9 cellular contexts compared by ENCODE assay signal in the genomic region with DNA sequence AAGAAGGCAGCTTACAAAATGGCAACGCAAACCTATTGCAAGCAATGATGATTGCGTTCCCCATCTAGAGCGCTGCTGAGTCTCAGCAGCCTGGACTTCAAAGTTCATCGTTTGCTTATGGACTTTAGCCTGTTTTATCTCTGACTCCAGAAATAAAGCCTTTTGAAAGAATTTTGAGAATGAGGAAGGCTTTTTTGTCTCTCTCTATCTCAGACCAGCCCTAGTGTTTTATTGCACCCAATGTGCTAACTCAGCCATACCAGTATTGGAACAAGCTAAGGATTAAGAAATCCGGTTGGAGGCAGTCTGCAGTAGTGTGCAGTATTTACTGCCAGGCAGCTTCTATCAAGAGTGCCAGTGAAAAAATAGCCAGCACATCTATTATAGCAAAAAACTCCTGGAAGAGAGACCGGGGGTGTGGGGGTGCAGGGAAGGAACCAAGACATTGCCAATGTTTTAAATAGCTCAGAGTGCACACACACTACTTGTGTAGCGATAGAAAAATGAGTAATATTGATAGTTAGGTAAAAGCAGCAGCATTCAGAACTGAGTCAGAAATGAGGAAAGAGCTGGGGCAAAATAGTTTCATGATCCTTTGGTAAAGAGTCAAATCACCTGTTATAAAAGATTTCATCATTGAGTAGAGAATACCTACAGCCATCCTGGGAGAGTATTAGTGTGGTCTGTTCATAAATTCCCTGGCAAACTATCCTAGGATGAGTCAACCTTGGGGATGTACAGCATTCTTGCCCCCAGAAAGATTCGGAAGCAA.
DNase-seq lines count a peak whose midpoint lies in the region; ATAC-seq and TF ChIP-seq lines count a peak whose summit lies in the region.
"Had no signal": no experiment of that assay in that cellular context is flagged by ENCODE, and none has a peak within 500 bp of the region (broad histone marks: within the 10 kb centered on the region; RNA-seq: fewer than 3 reads in every experiment).

No MANE protein-coding gene starts in this region.

- no peak overlapping the region for H2AFZ ChIP-seq in fibroblast of lung (ENCODE audit: low read length)

- peaks cover 13% of the 10 kb centered on the region for H3K9me3 Mint-ChIP-seq in T-helper 2 cell treated with Interferon-gamma antibody and Interleukin-4, amounts not matched to agents 5 μg/mL and 100 μg/mL, for 36 hours

- H3K4me3 ChIP-seq in fibroblast of lung (replicated peaks in 1 of 4; ENCODE audit: control extremely low read depth in 1 of 4, insufficient read depth in 1 of 4, low read depth in 3 of 4, low read length in 4 of 4) = no peak overlapping the region
- H3K4me3 ChIP-seq in skeletal muscle tissue (ENCODE audit: low read length in 3 of 3) = peak overlapping the region in 2 of 3 donors; percentile 2 to 9

- H3K27me3 Mint-ChIP-seq in T-helper 2 cell treated with Interferon-gamma antibody and Interleukin-4, amounts not matched to agents 5 μg/mL and 100 μg/mL, for 36 hours (ENCODE audit: low read depth) = no peaks in the 10 kb centered on the region

- no peak overlapping the region for H3K27ac Mint-ChIP-seq in T-helper 2 cell treated with Interferon-gamma antibody and Interleukin-4, amounts not matched to agents 5 μg/mL and 100 μg/mL, for 36 hours

- no peak overlapping the region for H3K4me2 ChIP-seq in fibroblast of lung (ENCODE audit: extremely low read depth, insufficient read depth, low read length)

- H3K36me3 ChIP-seq in fibroblast of lung (ENCODE audit: control insufficient read depth, insufficient read depth, low read length) (no peaks in the 10 kb centered on the region), skeletal muscle tissue (ENCODE audit: control insufficient read depth in 3 of 3, insufficient read depth in 3 of 3, low read length in 3 of 3) (no peaks in the 10 kb centered on the region)

- H3K27ac ChIP-seq in fibroblast of lung (ENCODE audit: insufficient read depth, low read length) = no peak overlapping the region
- H3K27ac ChIP-seq in skeletal muscle tissue (ENCODE audit: low read depth, low read length) = no peak overlapping the region

- no peaks in the 10 kb centered on the region for H3K79me2 ChIP-seq in fibroblast of lung (ENCODE audit: control insufficient read depth, insufficient read depth, low read length)

- H3K9ac ChIP-seq in fibroblast of lung (ENCODE audit: insufficient read depth, low read length) (no peak overlapping the region), skeletal muscle tissue (ENCODE audit: low read depth in 1 of 3, low read length in 3 of 3) (no peak overlapping the region)

- H3K4me3 Mint-ChIP-seq in T-helper 2 cell treated with Interferon-gamma antibody and Interleukin-4, amounts not matched to agents 5 μg/mL and 100 μg/mL, for 36 hours = no peak overlapping the region

- DNase-seq in fibroblast of lung (ENCODE audit: low read depth in 2 of 2) = peak; percentile 42 to 79
- DNase-seq in SIG-M5 treated with dmso at 0.1 percent for 504 hours (lab: John Stamatoyannopoulos, UW; ENCODE audit: unreplicated experiment) = no peak
- DNase-seq in cortex of kidney (lab: John Stamatoyannopoulos, UW) = no peak
- no peak for DNase-seq in DMS 273 treated with DMSO at 0.1 percent for 48 hours (lab: John Stamatoyannopoulos, UW)
- DNase-seq in T-helper 2 cell treated with Interferon-gamma antibody and Interleukin-4, amounts not matched to agents 5 μg/mL and 100 μg/mL, for 36 hours (ENCODE audit: low spot score) = no peak
- DNase-seq: activated naive CD4-positive, alpha-beta T cell treated with anti-CD3 and anti-CD28 coated beads, Interleukin-2, amount 50 U/mL, for 16 hours had no signal

- no peaks in the 10 kb centered on the region for H3K4me1 ChIP-seq in fibroblast of lung (ENCODE audit: control insufficient read depth, extremely low read depth, insufficient read depth, low read length)
- H3K4me1 ChIP-seq in skeletal muscle tissue (ENCODE audit: control insufficient read depth in 3 of 3, insufficient read depth in 3 of 3, low read length in 3 of 3) = peaks cover 0 to 7% (median 2%) of the 10 kb centered on the region in 3 donors

- no peaks in the 10 kb centered on the region for H3K36me3 Mint-ChIP-seq in T-helper 2 cell treated with Interferon-gamma antibody and Interleukin-4, amounts not matched to agents 5 μg/mL and 100 μg/mL, for 36 hours (ENCODE audit: low read depth)

- no peaks in the 10 kb centered on the region for H4K20me1 ChIP-seq in fibroblast of lung (ENCODE audit: control insufficient read depth, extremely low read depth, insufficient read depth, low read length)

- peak; percentile 55 for ATAC-seq in GM19395 (IDR thresholded peaks at IDR 0.05; ENCODE audit: unreplicated experiment)
- peak; percentile 49 for ATAC-seq in HG03378 (IDR thresholded peaks at IDR 0.05; ENCODE audit: unreplicated experiment)

- no peak for TF ChIP-seq CTCF in fibroblast of lung (conservative IDR thresholded peaks at IDR 0.05 in 1 of 2, IDR thresholded peaks at IDR 0.05 in 1 of 2; ENCODE audit: low read depth in 1 of 2, low read length in 2 of 2)

- H3K4me1 Mint-ChIP-seq in T-helper 2 cell treated with Interferon-gamma antibody and Interleukin-4, amounts not matched to agents 5 μg/mL and 100 μg/mL, for 36 hours (ENCODE audit: low read depth) = no peaks in the 10 kb centered on the region

- H3K9me3 ChIP-seq in fibroblast of lung (ENCODE audit: control insufficient read depth, insufficient read depth, low read depth, low read length) (no peaks in the 10 kb centered on the region), skeletal muscle tissue (ENCODE audit: control insufficient read depth in 3 of 3, low read length in 3 of 3) (no peaks in the 10 kb centered on the region)

- no peaks in the 10 kb centered on the region for H3K27me3 ChIP-seq in fibroblast of lung (ENCODE audit: control insufficient read depth, insufficient read depth, low read length)
- H3K27me3 ChIP-seq in skeletal muscle tissue (ENCODE audit: control insufficient read depth in 3 of 3, insufficient read depth in 3 of 3, low read length in 3 of 3) = no peaks in the 10 kb centered on the region

Comparison
In these comparisons a context has a peak if more than half of its experiments do, and no peak if none do; other contexts are left out.
1. DNase-seq: peak in fibroblast of lung (2 of 2); none in SIG-M5 treated with dmso at 0.1 percent for 504 hours (single experiment), cortex of kidney (single experiment), DMS 273 treated with DMSO at 0.1 percent for 48 hours (single experiment) and T-helper 2 cell treated with Interferon-gamma antibody and Interleukin-4, amounts not matched to agents 5 μg/mL and 100 μg/mL, for 36 hours (single experiment).
2. H3K4me3 ChIP-seq: peak in skeletal muscle tissue (2 of 3); none in fibroblast of lung (0 of 4).